29 cellular contexts compared by ENCODE assay signal in the genomic region with DNA sequence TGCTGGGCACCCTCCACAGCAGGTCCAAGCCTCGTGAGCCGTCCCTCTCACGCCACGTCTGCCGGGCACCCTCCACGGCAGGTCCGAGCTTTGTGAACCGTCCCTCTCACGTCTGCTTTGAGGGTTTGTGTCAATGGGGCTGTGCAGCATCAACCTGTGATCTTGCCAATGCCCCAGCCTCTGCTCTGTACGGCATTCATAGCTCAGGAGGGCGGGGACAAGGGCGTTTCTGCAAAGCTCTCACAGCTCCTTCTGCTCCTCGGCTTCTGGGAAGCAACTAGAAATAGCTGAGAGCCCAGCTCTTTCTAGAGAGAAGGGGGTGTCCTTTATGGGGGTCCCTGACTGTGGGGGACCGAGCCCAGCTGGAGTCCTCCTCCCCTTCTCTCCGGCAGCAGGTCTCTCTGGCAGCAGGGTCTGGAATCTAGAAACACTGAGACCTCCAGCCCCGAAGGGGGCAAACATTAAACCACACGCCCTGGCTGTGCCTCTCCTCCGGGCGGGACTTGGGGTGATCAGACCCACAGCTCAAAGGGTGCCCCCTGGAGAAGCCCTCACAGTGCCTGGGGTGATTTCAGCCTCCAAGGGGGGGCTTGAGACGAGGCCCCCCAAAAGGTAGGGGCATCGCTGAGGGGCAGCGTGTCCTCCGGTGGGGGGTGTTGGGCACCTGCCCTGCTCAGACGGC. TPM values are rescaled to one million over a fixed set of nuclear protein-coding genes. Genes with fewer than 3 reads are reported as not detected.
DNase-seq lines count a peak whose midpoint lies in the region; ATAC-seq, FAIRE-seq and TF ChIP-seq lines count a peak whose summit lies in the region.
"Had no signal": no experiment of that assay in that cellular context is flagged by ENCODE, and none has a peak within 500 bp of the region (broad histone marks: within the 10 kb centered on the region; RNA-seq: fewer than 3 reads in every experiment).

No MANE protein-coding gene starts in this region.

- no peak overlapping the region for H3K18ac ChIP-seq in H1 (ENCODE audit: extremely low read depth, low read length)

- no peaks in the 10 kb centered on the region for H3K79me2 ChIP-seq in H1 (ENCODE audit: control insufficient read depth in 1 of 2, insufficient read depth in 2 of 2, low read length in 2 of 2)

- 0 out of 2 replicates have a peak overlapping the region, but pooled peaks have one; percentile 39 for H2AK5ac ChIP-seq in H1 (ENCODE audit: low read depth, low read length)

- no peak for TF ChIP-seq CTCF in H1 (IDR thresholded peaks at IDR 0.05; ENCODE audit: control extremely low read depth in 1 of 3, insufficient read depth in 1 of 3, low read depth in 1 of 3, low read length in 3 of 3)
- no peak for TF ChIP-seq CTCF in psoas muscle (IDR thresholded peaks at IDR 0.05)

- no peaks in the 10 kb centered on the region for H3K36me3 ChIP-seq in H1 (ENCODE audit: control insufficient read depth in 2 of 4, insufficient read depth in 4 of 4, low read length in 3 of 4)
- no peaks in the 10 kb centered on the region for H3K36me3 ChIP-seq in psoas muscle (ENCODE audit: insufficient read depth in 1 of 2, low read depth in 1 of 2)
- H3K36me3 ChIP-seq: esophagus squamous epithelium, gastrocnemius medialis, left lung, suprapubic skin, uterus had no signal

- peaks cover 0 to 4% of the 10 kb centered on the region in 2 experiments for H4K20me1 ChIP-seq in H1 (replicated peaks in 1 of 2; ENCODE audit: control insufficient read depth in 1 of 2, insufficient read depth in 2 of 2, low read length in 2 of 2)

- intact Hi-C loops in psoas muscle (cut with DNase I): no loop called here

- H4K8ac ChIP-seq in H1 (ENCODE audit: extremely low read depth, insufficient read depth, low read length): peak overlapping the region; percentile 51

- no peak overlapping the region for H3K4me2 ChIP-seq in H1 (ENCODE audit: insufficient read depth in 1 of 2, low read depth in 2 of 2, low read length in 2 of 2)
- H3K4me2 ChIP-seq: KMS-11, SK-N-SH had no signal

- no peak overlapping the region for H4K91ac ChIP-seq in H1 (replicated peaks; ENCODE audit: insufficient read length, low read length)

- no peaks in the 10 kb centered on the region for H3K79me1 ChIP-seq in H1 (ENCODE audit: low read depth, low read length)

- TF ChIP-seq POLR2A in H1 (IDR thresholded peaks at IDR 0.05; ENCODE audit: control extremely low read depth in 1 of 2, low read depth in 2 of 2, low read length in 2 of 2): no peak

- DNase-seq in NCI-H82 (lab: John Stamatoyannopoulos, UW): peak; percentile 30
- DNase-seq in NCI-H82 treated with DMSO at 0.1 percent for 48 hours (lab: John Stamatoyannopoulos, UW; ENCODE audit: unreplicated experiment): no peak
- DNase-seq in NCI-H69 (lab: John Stamatoyannopoulos, UW): peak; percentile 9
- no peak for DNase-seq in H1 (ENCODE audit: low read depth in 1 of 2, low spot score in 2 of 2)
- no peak for DNase-seq in activated CD8-positive, alpha-beta memory T cell treated with anti-CD3 and anti-CD28 coated beads, Interleukin-2, amount 50 U/mL, for 4 hours
- DNase-seq in psoas muscle: no peak
- DNase-seq: activated CD4-positive, alpha-beta T cell treated with anti-CD3 and anti-CD28 coated beads, Interleukin-2, amount 10 ng/mL, durations not matched to agents 7 days and 5 days; activated naive CD4-positive, alpha-beta T cell treated with anti-CD3 and anti-CD28 coated beads, Interleukin-2, amount 50 U/mL, for 16 hours; CD4-positive, alpha-beta memory T cell; effector memory CD8-positive, alpha-beta T cell; esophagus squamous epithelium; gastrocnemius medialis; left lung; NCI-H1930; NCI-H446 treated with DMSO at 0.1 percent for 48 hours; uterus had no signal

- POLR2A ChIA-PET in H1 (lab: Charles Lee; ENCODE audit: partially characterized antibody): interaction anchor here (1.4 kb wide), 1 partner anchor 9 kb away, joined by 6 read pairs; no protein-coding TSS in a partner anchor

- H2BK20ac ChIP-seq in H1 (ENCODE audit: low read length): no peak overlapping the region

- H2BK12ac ChIP-seq in H1 (ENCODE audit: low read depth, low read length): peak overlapping the region; percentile 94; the same call in 1 of the 2 replicates

- no peak overlapping the region for H3K23ac ChIP-seq in H1 (ENCODE audit: insufficient read length)

- no peak overlapping the region for H3K4me3 ChIP-seq in H1 (ENCODE audit: extremely low read depth in 1 of 4, insufficient read depth in 2 of 4, low read depth in 3 of 4, low read length in 4 of 4)
- H3K4me3 ChIP-seq in psoas muscle: no peak overlapping the region
- H3K4me3 ChIP-seq: coronary artery, esophagus squamous epithelium, gastrocnemius medialis, left lung, skin epidermis, suprapubic skin, uterus had no signal

- no peak overlapping the region; a peak in 1 of 7 replicates for H3K9ac ChIP-seq in H1 (replicated peaks in 1 of 4; ENCODE audit: extremely low read depth in 1 of 4, low read depth in 3 of 4, low read length in 3 of 4)
- H3K9ac ChIP-seq: KMS-11, SK-N-SH had no signal

- CTCF ChIA-PET in H1 (lab: Charles Lee; ENCODE audit: partially characterized antibody): interaction anchor here (0.9 to 1.6 kb wide), 5 partner anchors 8 to 179 kb away, joined by 3 to 7 read pairs (median 3); no protein-coding TSS in a partner anchor

- H3K4ac ChIP-seq in H1 (replicated peaks; ENCODE audit: insufficient read length, low read depth, low read length): no peak overlapping the region

- H3K27me3 ChIP-seq in H1 (replicated peaks in 1 of 4; ENCODE audit: control insufficient read depth in 3 of 4, extremely low read depth in 1 of 4, insufficient read depth in 3 of 4, low read length in 3 of 4) (no peaks in the 10 kb centered on the region), psoas muscle (ENCODE audit: insufficient read depth in 3 of 3, low read length in 2 of 3) (peaks cover 0 to 66% (median 10%) of the 10 kb centered on the region in 3 donors)
- H3K27me3 ChIP-seq: uterus had no signal

- no peak for TF ChIP-seq EP300 in H1 (IDR thresholded peaks at IDR 0.05; ENCODE audit: borderline replicate concordance in 1 of 2, low read depth in 2 of 2, low read length in 2 of 2)

- H3K9me3 ChIP-seq in H1 (ENCODE audit: insufficient read depth in 2 of 2, low read depth in 1 of 2, low read length in 1 of 2) (no peaks in the 10 kb centered on the region), psoas muscle (no peaks in the 10 kb centered on the region)
- H3K9me3 ChIP-seq: esophagus squamous epithelium, gastrocnemius medialis, left lung, SK-N-SH, suprapubic skin, uterus had no signal

- H3K4me1 ChIP-seq in H1 (replicated peaks in 1 of 4; ENCODE audit: control insufficient read depth in 3 of 4, insufficient read depth in 4 of 4, low read length in 3 of 4) (peaks cover 0 to 15% (median 9%) of the 10 kb centered on the region in 4 experiments; a peak in 4 of 7 replicates), psoas muscle (no peaks in the 10 kb centered on the region)
- H3K4me1 ChIP-seq: esophagus squamous epithelium, gastrocnemius medialis, left lung, suprapubic skin, uterus had no signal

- no peak for FAIRE-seq in H1 (lab: Jason Lieb, UNC)
- FAIRE-seq: G401.6, GM18507 had no signal

- H3K27ac ChIP-seq in H1 (ENCODE audit: low read depth, low read length): no peak overlapping the region
- H3K27ac ChIP-seq in psoas muscle: no peak overlapping the region
- H3K27ac ChIP-seq: coronary artery, esophagus squamous epithelium, gastrocnemius medialis, KMS-11, left lung, RWPE1, skin epidermis, suprapubic skin, uterus, VCaP had no signal

- H2BK5ac ChIP-seq in H1 (ENCODE audit: low read depth, low read length): peak overlapping the region; percentile 52; the same call in 1 of the 2 replicates

- H2AFZ ChIP-seq in H1 (ENCODE audit: low read length): no peak overlapping the region

- H4K5ac ChIP-seq in H1 (ENCODE audit: insufficient read length, low read depth, low read length): no peak overlapping the region

- no peak for ATAC-seq in GM18907 (IDR thresholded peaks at IDR 0.05; ENCODE audit: unreplicated experiment)
- no peak for ATAC-seq in psoas muscle
- ATAC-seq: effector memory CD8-positive, alpha-beta T cell; gastrocnemius medialis; left lung had no signal

- no peak for TF ChIP-seq RAD21 in H1 (IDR thresholded peaks at IDR 0.05 in 1 of 2, conservative IDR thresholded peaks at IDR 0.05 in 1 of 2; ENCODE audit: low read depth in 2 of 2, low read length in 2 of 2)

- no peak overlapping the region for H2BK15ac ChIP-seq in H1 (ENCODE audit: low read length)

- H3K56ac ChIP-seq in H1 (replicated peaks; ENCODE audit: insufficient read length, low read depth, low read length): no peak overlapping the region

- H3K14ac ChIP-seq in H1 (ENCODE audit: insufficient read length): no peak overlapping the region

- H2BK120ac ChIP-seq in H1 (replicated peaks; ENCODE audit: low read depth, low read length): no peak overlapping the region

- WGBS in H1 (ENCODE audit: extremely low coverage in 1 of 2, insufficient coverage in 1 of 2, insufficient read length in 1 of 2, insufficient replicate concordance in 2 of 2, low coverage in 1 of 2, low lambda C conversion rate in 2 of 2, missing lambda C conversion rate in 1 of 2), 2 experiments: 87% methylated on average over 23 of the region's 24 CpGs; no CpG with 5 or more reads in 1 of the 2 experiments
- WGBS in psoas muscle, 3 donors: 35 to 37% (median 36%) methylated on average over 22 to 24 of the region's 24 CpGs

- no peaks in the 10 kb centered on the region for H3K23me2 ChIP-seq in H1 (ENCODE audit: low read depth, low read length)

TF ChIP-seq in H1, 55 proteins besides CTCF, POLR2A, EP300 and RAD21 (continues in another document):
- TF ChIP-seq YY1 (IDR thresholded peaks at IDR 0.05; ENCODE audit: low read depth, low read length) (no peak), BCL11A (IDR thresholded peaks at IDR 0.05; ENCODE audit: low read depth in 2 of 2, low read length in 2 of 2) (no peak), KDM4A (IDR thresholded peaks at IDR 0.05; ENCODE audit: low read depth, low read length, severe bottlenecking) (no peak), CEBPB (IDR thresholded peaks at IDR 0.05; ENCODE audit: low read depth, low read length) (no peak)

RNA-seq across cellular contexts. Expression of gene CHRNA4, which starts 41.2 kb away (rescaled TPM):
- 2.7 and 5.7 TPM in 2 replicates for total RNA-seq in H1 (2021; fragmentation: NEBNext Ultra II Directional; extraction: Animal tissue kit (Norgen Biotek cat#: 25700))
- 4.3 and 5.0 TPM in 2 replicates for polyA plus RNA-seq in H1 (2011; rRNA removed)
- 1.8 TPM for polyA plus RNA-seq in H1 (2011; cell fraction: cytosol; rRNA removed)
- 4.9 TPM for polyA plus RNA-seq in H1 (2011; cell fraction: nucleus; rRNA removed)
- polyA plus RNA-seq in H1 (2012, experiment 1 of 2): 2.0 to 4.0 TPM (median 2.5 TPM) in 4 replicates
- 1.6 TPM for polyA plus RNA-seq in H1 (2012, experiment 2 of 2)
- polyA plus RNA-seq in H1 (2013, experiment 1 of 2): 4.1 TPM
- 3.8 TPM for polyA plus RNA-seq in H1 (2013, experiment 2 of 2)
- 5.6 and 11.1 TPM in 2 replicates for polyA minus RNA-seq in H1 (2011; rRNA and poly(A)+ RNA removed)
- polyA minus RNA-seq in H1 (2011; cell fraction: cytosol; rRNA and poly(A)+ RNA removed): 8.4 TPM
- 4.4 TPM for polyA minus RNA-seq in H1 (2011; cell fraction: nucleus; rRNA and poly(A)+ RNA removed)
- under 1 TPM in 2 of 4 donors, not detected in 2; 0.24 to 0.41 TPM for total RNA-seq in psoas muscle
- polyA plus RNA-seq in psoas muscle: under 1 TPM in 1 of 3 donors, not detected in 2; 0.01 TPM
- total RNA-seq: activated CD4-positive, alpha-beta T cell treated with anti-CD3 and anti-CD28 coated beads, Interleukin-2, amount 10 ng/mL, durations not matched to agents 7 days and 5 days; bronchial epithelial cell; CD4-positive, alpha-beta memory T cell; esophagus squamous epithelium; gastrocnemius medialis; H4; left lung; mesenteric fat pad; suprapubic skin had no signal
- polyA plus RNA-seq: CD4-positive, alpha-beta memory T cell; SK-N-SH had no signal

Comparison
In these comparisons a context has a peak if more than half of its experiments do, and no peak if none do; other contexts are left out.
1. DNase-seq: peak in NCI-H82 (single experiment) and NCI-H69 (single experiment); none in NCI-H82 treated with DMSO at 0.1 percent for 48 hours (single experiment), H1 (0 of 2), activated CD8-positive, alpha-beta memory T cell treated with anti-CD3 and anti-CD28 coated beads, Interleukin-2, amount 50 U/mL, for 4 hours (single experiment) and psoas muscle (0 of 2).